ENCODE assay signal across 19 cellular contexts in genomic region chr18:9100796-9101195, GRCh38. TPM values are rescaled to one million over a fixed set of nuclear protein-coding genes. Genes with fewer than 3 reads are reported as not detected.
DNase-seq lines count a peak whose midpoint lies in the region; ATAC-seq and TF ChIP-seq lines count a peak whose summit lies in the region.
"Had no signal": no experiment of that assay in that cellular context is flagged by ENCODE, and none has a peak within 500 bp of the region (broad histone marks: within the 10 kb centered on the region; RNA-seq: fewer than 3 reads in every experiment).

No MANE protein-coding gene starts in this region.

- intact Hi-C loops in tibial artery (cut with DNase I; ENCODE audit: low total_unique reads) = no loop called here

- H3K36me3 ChIP-seq in tibial artery = no peaks in the 10 kb centered on the region
- H3K36me3 ChIP-seq: heart right ventricle had no signal

- peak overlapping the region; percentile 51 for H3K27ac Mint-ChIP-seq in activated CD8-positive, alpha-beta memory T cell treated with anti-CD3 and anti-CD28 coated beads, Interleukin-2, amount 10 ng/mL, durations not matched to agents 7 days and 5 days
- H3K27ac Mint-ChIP-seq in T-cell (peak overlapping the region in 1 of 2 donors; percentile 14), immature natural killer cell (peak overlapping the region in 4 of 6 donors; percentile 9 to 83 (median 20))

- peak overlapping the region; percentile 90 to 97 for H3K27ac ChIP-seq in tibial artery

- H3K4me3 ChIP-seq in tibial artery = no peak overlapping the region

- peaks cover 43% of the 10 kb centered on the region for H3K4me1 Mint-ChIP-seq in activated CD8-positive, alpha-beta memory T cell treated with anti-CD3 and anti-CD28 coated beads, Interleukin-2, amount 10 ng/mL, durations not matched to agents 7 days and 5 days
- H3K4me1 Mint-ChIP-seq in T-cell (peaks cover 44 to 55% (median 53%) of the 10 kb centered on the region in 3 donors), immature natural killer cell (peaks cover 39 to 45% of the 10 kb centered on the region in 2 donors)

- ATAC-seq in activated CD8-positive, alpha-beta memory T cell treated with anti-CD3 and anti-CD28 coated beads, Interleukin-2, amount 10 ng/mL, durations not matched to agents 7 days and 5 days = no peak
- ATAC-seq in T-cell (replicated peaks in 1 of 4) (no peak), HG02884 (IDR thresholded peaks at IDR 0.05; ENCODE audit: unreplicated experiment) (no peak), HG03460 (IDR thresholded peaks at IDR 0.05; ENCODE audit: unreplicated experiment) (no peak)
- ATAC-seq: heart right ventricle; right cardiac atrium; stimulated activated naive CD8-positive, alpha-beta T cell treated with anti-CD3 and anti-CD28 coated beads, Interleukin-15, Interleukin-2, amounts not matched to agents 100 U/mL and 50 U/mL, for 24 hours had no signal

- H3K9me3 ChIP-seq in tibial artery = no peaks in the 10 kb centered on the region
- H3K9me3 ChIP-seq: heart right ventricle had no signal

- TF ChIP-seq CTCF in tibial artery (IDR thresholded peaks at IDR 0.05) = no peak

- H3K27me3 Mint-ChIP-seq in activated CD8-positive, alpha-beta memory T cell treated with anti-CD3 and anti-CD28 coated beads, Interleukin-2, amount 10 ng/mL, durations not matched to agents 7 days and 5 days = no peaks in the 10 kb centered on the region
- no peaks in the 10 kb centered on the region for H3K27me3 Mint-ChIP-seq in T-cell
- H3K27me3 Mint-ChIP-seq in immature natural killer cell (ENCODE audit: low read depth in 3 of 3) = no peaks in the 10 kb centered on the region

- H3K27me3 ChIP-seq in tibial artery = no peaks in the 10 kb centered on the region
- H3K27me3 ChIP-seq: heart right ventricle had no signal

- peaks cover 33% of the 10 kb centered on the region for H3K36me3 Mint-ChIP-seq in activated CD8-positive, alpha-beta memory T cell treated with anti-CD3 and anti-CD28 coated beads, Interleukin-2, amount 10 ng/mL, durations not matched to agents 7 days and 5 days
- H3K36me3 Mint-ChIP-seq in T-cell (peaks cover 10% of the 10 kb centered on the region), immature natural killer cell (no peaks in the 10 kb centered on the region)

- H3K4me3 Mint-ChIP-seq in activated CD8-positive, alpha-beta memory T cell treated with anti-CD3 and anti-CD28 coated beads, Interleukin-2, amount 10 ng/mL, durations not matched to agents 7 days and 5 days = peak overlapping the region; percentile 35
- H3K4me3 Mint-ChIP-seq in T-cell = peak overlapping the region; percentile 21 to 29 (median 29)
- H3K4me3 Mint-ChIP-seq in immature natural killer cell = peak overlapping the region; percentile 7 to 46 (median 27)

- H3K9me3 Mint-ChIP-seq in activated CD8-positive, alpha-beta memory T cell treated with anti-CD3 and anti-CD28 coated beads, Interleukin-2, amount 10 ng/mL, durations not matched to agents 7 days and 5 days (ENCODE audit: low read depth) = no peaks in the 10 kb centered on the region
- H3K9me3 Mint-ChIP-seq in T-cell = no peaks in the 10 kb centered on the region
- H3K9me3 Mint-ChIP-seq in immature natural killer cell = no peaks in the 10 kb centered on the region

- POLR2A ChIA-PET in T-cell (lab: Charles Lee) = interaction anchor here in 1 of 2 donors (0.5 to 1.4 kb wide), 3 partner anchors 9 to 18 kb away, joined by 3 to 6 read pairs (median 3); no protein-coding TSS in a partner anchor

- CTCF ChIA-PET in activated CD8-positive, alpha-beta memory T cell treated with anti-CD3 and anti-CD28 coated beads, Interleukin-2, amount 10 ng/mL, durations not matched to agents 7 days and 5 days (lab: Charles Lee) = interaction anchor here (1.0 to 3.5 kb wide), 4 partner anchors 10 to 40 kb away, joined by 4 to 15 read pairs (median 6); no protein-coding TSS in a partner anchor
- CTCF ChIA-PET in T-cell (lab: Charles Lee) = interaction anchor here (0.6 to 1.7 kb wide), 4 partner anchors 18 to 47 kb away, joined by 3 to 6 read pairs (median 6); no protein-coding TSS in a partner anchor

- no peak for DNase-seq in activated CD8-positive, alpha-beta memory T cell treated with anti-CD3 and anti-CD28 coated beads, Interleukin-2, amount 10 ng/mL, durations not matched to agents 7 days and 5 days
- DNase-seq in activated CD8-positive, alpha-beta memory T cell treated with anti-CD3 and anti-CD28 coated beads, Interleukin-2, amount 50 U/mL, for 48 hours = no peak
- no peak for DNase-seq in T-cell
- no peak for DNase-seq in immature natural killer cell
- no peak for DNase-seq in tibial artery
- no peak for DNase-seq in hypothalamus (lab: John Stamatoyannopoulos, UW)
- DNase-seq: ACHN; activated CD4-positive, CD25-positive, alpha-beta regulatory T cell; effector memory CD4-positive, alpha-beta T cell; heart right ventricle; kidney; NCI-H146; NCI-H446; NK-92 treated with Interleukin-12 subunit alpha and Interleukin-12 subunit beta, amount 100 ng/mL, for 24 hours; right cardiac atrium; stimulated activated CD4-positive, alpha-beta T cell treated with anti-CD3 and anti-CD28 coated beads, Interleukin-15, amount 100 ng/mL, for 24 hours; stimulated activated naive CD8-positive, alpha-beta T cell treated with anti-CD3 and anti-CD28 coated beads, Interleukin-15, Interleukin-2, amounts not matched to agents 100 U/mL and 50 U/mL, for 24 hours had no signal

- H3K4me1 ChIP-seq in tibial artery = peaks cover 0 to 29% (median 24%) of the 10 kb centered on the region in 4 donors

RNA-seq across cellular contexts. Expression of gene NDUFV2, which starts 1.7 kb away (rescaled TPM):
- 100 to 1,000 TPM; 222 to 302 TPM for total RNA-seq in activated CD8-positive, alpha-beta memory T cell treated with anti-CD3 and anti-CD28 coated beads, Interleukin-2, amount 10 ng/mL, durations not matched to agents 7 days and 5 days
- 100 to 1,000 TPM; 148 to 201 (median 156) TPM for total RNA-seq in T-cell
- polyA plus RNA-seq in immature natural killer cell = 100 to 1,000 TPM in 2 of 3 donors, 10 to 100 TPM in 1; 88.7 to 155 (median 115) TPM

RNA-seq across cellular contexts. Expression of gene ANKRD12, which starts 35.8 kb away (rescaled TPM):
- 10 to 100 TPM; 67.5 to 76.9 TPM for total RNA-seq in activated CD8-positive, alpha-beta memory T cell treated with anti-CD3 and anti-CD28 coated beads, Interleukin-2, amount 10 ng/mL, durations not matched to agents 7 days and 5 days
- 100 to 1,000 TPM; 183 to 211 (median 199) TPM for total RNA-seq in T-cell
- 10 to 100 TPM in 2 of 3 donors, 1 to 10 TPM in 1; 8.8 to 69.7 (median 35.7) TPM for polyA plus RNA-seq in immature natural killer cell
